2 cellular contexts compared by ENCODE assay signal in the genomic region with DNA sequence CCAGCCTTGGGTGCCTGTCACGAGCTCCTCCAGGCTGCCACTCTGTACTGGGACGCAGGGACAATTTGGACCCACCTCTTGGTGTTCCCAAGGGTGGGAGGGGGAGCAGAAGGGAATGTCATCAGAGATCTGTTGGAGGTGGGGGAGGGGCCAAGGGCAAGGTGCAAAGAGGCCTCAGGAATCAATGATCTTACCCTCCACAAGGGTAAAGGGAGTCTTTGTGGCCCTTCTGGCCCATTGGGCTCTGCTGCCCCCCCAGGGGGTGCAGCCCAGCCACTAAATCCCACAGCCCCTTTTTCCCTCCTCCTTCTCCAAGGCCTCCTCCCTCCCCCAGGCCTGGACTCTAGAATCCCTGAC.
TF ChIP-seq lines count a peak whose summit lies in the region.

No MANE protein-coding gene starts in this region.

TF ChIP-seq in K562, 482 proteins besides CTCF, POLR2A, EP300 and RAD21:
- no peak for TF ChIP-seq FOXK2 (conservative IDR thresholded peaks at IDR 0.05 in 1 of 2, IDR thresholded peaks at IDR 0.05 in 1 of 2; ENCODE audit: low read depth in 2 of 2)
- TF ChIP-seq, protein P1, sequence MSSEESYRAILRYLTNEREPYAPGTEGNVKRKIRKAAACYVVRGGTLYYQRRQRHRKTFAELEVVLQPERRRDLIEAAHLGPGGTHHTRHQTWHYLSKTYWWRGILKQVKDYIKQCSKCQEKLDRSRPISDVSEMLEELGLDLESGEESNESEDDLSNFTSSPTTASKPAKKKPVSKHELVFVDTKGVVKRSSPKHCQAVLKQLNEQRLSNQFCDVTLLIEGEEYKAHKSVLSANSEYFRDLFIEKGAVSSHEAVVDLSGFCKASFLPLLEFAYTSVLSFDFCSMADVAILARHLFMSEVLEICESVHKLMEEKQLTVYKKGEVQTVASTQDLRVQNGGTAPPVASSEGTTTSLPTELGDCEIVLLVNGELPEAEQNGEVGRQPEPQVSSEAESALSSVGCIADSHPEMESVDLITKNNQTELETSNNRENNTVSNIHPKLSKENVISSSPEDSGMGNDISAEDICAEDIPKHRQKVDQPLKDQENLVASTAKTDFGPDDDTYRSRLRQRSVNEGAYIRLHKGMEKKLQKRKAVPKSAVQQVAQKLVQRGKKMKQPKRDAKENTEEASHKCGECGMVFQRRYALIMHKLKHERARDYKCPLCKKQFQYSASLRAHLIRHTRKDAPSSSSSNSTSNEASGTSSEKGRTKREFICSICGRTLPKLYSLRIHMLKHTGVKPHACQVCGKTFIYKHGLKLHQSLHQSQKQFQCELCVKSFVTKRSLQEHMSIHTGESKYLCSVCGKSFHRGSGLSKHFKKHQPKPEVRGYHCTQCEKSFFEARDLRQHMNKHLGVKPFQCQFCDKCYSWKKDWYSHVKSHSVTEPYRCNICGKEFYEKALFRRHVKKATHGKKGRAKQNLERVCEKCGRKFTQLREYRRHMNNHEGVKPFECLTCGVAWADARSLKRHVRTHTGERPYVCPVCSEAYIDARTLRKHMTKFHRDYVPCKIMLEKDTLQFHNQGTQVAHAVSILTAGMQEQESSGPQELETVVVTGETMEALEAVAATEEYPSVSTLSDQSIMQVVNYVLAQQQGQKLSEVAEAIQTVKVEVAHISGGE (CRISPR knock-in tag; IDR thresholded peaks at IDR 0.05): no peak
- TF ChIP-seq, protein P2, sequence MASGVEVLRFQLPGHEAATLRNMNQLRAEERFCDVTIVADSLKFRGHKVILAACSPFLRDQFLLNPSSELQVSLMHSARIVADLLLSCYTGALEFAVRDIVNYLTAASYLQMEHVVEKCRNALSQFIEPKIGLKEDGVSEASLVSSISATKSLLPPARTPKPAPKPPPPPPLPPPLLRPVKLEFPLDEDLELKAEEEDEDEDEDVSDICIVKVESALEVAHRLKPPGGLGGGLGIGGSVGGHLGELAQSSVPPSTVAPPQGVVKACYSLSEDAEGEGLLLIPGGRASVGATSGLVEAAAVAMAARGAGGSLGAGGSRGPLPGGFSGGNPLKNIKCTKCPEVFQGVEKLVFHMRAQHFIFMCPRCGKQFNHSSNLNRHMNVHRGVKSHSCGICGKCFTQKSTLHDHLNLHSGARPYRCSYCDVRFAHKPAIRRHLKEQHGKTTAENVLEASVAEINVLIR (CRISPR knock-in tag; IDR thresholded peaks at IDR 0.05): no peak
- TF ChIP-seq SAFB2 (IDR thresholded peaks at IDR 0.05; ENCODE audit: borderline replicate concordance, low read depth, low read length, severe bottlenecking): no peak
- TF ChIP-seq ZNF175 (CRISPR knock-in tag; IDR thresholded peaks at IDR 0.05; ENCODE audit: low read depth): no peak
- no peak for TF ChIP-seq SREBF2 (CRISPR knock-in tag; IDR thresholded peaks at IDR 0.05)

TF ChIP-seq in H1, 55 proteins besides CTCF, POLR2A, EP300 and RAD21:
- TF ChIP-seq MAFK (IDR thresholded peaks at IDR 0.05; ENCODE audit: low read depth, low read length): no peak
- TF ChIP-seq CEBPB (IDR thresholded peaks at IDR 0.05; ENCODE audit: low read depth, low read length): no peak
- TF ChIP-seq KDM4A (IDR thresholded peaks at IDR 0.05; ENCODE audit: low read depth, low read length, severe bottlenecking): no peak
